ENCODE assay signal across 13 cellular contexts in the genomic region with DNA sequence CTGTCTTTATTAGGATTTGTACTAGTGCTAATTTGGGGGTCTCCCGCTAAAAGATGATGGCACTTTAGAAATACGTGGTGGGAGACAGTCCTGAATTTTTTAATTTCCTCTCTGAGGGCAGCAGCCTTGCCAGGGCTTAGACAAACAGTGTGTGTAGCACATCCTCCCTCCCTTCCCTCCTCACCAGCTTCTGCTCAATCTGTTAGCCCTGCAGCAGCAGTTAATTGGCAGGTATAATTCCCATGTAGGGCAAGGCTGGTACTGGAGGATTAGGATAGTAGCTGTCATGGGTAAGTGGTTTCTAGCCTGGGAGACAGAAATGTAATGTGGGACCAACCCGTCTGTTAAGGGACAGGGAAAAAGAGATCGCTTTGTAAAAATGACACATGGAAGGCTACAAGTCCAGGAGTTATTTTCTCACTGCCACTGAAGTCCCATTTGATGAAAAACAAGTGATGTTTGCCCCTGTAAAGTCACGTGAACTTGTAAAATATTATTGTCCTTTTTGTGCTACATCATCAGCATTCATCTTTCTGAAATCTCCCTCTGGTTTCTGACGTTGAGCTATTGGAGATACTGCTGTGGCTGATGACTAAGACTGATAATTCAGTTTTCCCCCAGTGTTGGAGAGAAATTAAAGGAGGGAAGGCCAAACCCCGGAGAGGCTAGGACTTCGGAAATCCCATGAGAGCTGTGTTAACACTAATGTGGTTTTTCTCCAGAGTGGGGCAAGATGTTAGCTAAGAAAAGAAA. TPM values are rescaled to one million over a fixed set of nuclear protein-coding genes. Genes with fewer than 3 reads are reported as not detected.
DNase-seq lines count a peak whose midpoint lies in the region; ATAC-seq and TF ChIP-seq lines count a peak whose summit lies in the region.
"Had no signal": no experiment of that assay in that cellular context is flagged by ENCODE, and none has a peak within 500 bp of the region (broad histone marks: within the 10 kb centered on the region; RNA-seq: fewer than 3 reads in every experiment).

No MANE protein-coding gene starts in this region.

- H3K79me2 ChIP-seq in HCT116 (ENCODE audit: insufficient read depth, low read length): peaks cover 13% of the 10 kb centered on the region; the same call in 1 of the 2 replicates

- H3K9me3 Mint-ChIP-seq in Caco-2 (ENCODE audit: unreplicated experiment): peaks cover 7% of the 10 kb centered on the region
- H3K9me3 Mint-ChIP-seq in activated naive CD8-positive, alpha-beta T cell treated with anti-CD3 and anti-CD28 coated beads for 36 hours: no peaks in the 10 kb centered on the region

- POLR2A ChIA-PET in Caco-2 (lab: Charles Lee) (no interaction called here), HCT116 (lab: Charles Lee) (no interaction called here)

- H3K27me3 Mint-ChIP-seq in Caco-2 (ENCODE audit: insufficient read depth, unreplicated experiment): no peaks in the 10 kb centered on the region
- H3K27me3 Mint-ChIP-seq in activated naive CD8-positive, alpha-beta T cell treated with anti-CD3 and anti-CD28 coated beads for 36 hours: no peaks in the 10 kb centered on the region

- H3K27ac ChIP-seq in HCT116 (ENCODE audit: low read depth, low read length) (no peak overlapping the region), left lung (peak overlapping the region in 1 of 2 donors; percentile 13)
- H3K27ac ChIP-seq: PC-9 had no signal

- RAD21 ChIA-PET in HCT116 (lab: Charles Lee; ENCODE audit: low non-redundant PET in 1 of 2, low total read pairs in 2 of 2, uncharacterized antibody in 2 of 2, unreplicated experiment in 2 of 2): no interaction called here

- peak overlapping the region; percentile 20 for H3K27ac Mint-ChIP-seq in Caco-2 (ENCODE audit: unreplicated experiment)
- H3K27ac Mint-ChIP-seq in activated naive CD8-positive, alpha-beta T cell treated with anti-CD3 and anti-CD28 coated beads for 36 hours: peak overlapping the region; percentile 4

- intact Hi-C loops in Caco-2 (cut with micrococcal nuclease; ENCODE audit: unreplicated experiment): no loop called here
- intact Hi-C loops in HCT116 (cut with micrococcal nuclease): no loop called here
- intact Hi-C loops in left lung (cut with DNase I): no loop called here

- TF ChIP-seq RAD21 in HCT116 (IDR thresholded peaks at IDR 0.05; ENCODE audit: low read depth): no peak

- no peaks in the 10 kb centered on the region for H3K9me2 ChIP-seq in HCT116 (ENCODE audit: insufficient read depth)

- ATAC-seq in HCT116 (no peak), left lung (peak; percentile 73)

- no peaks in the 10 kb centered on the region for H3K9me3 ChIP-seq in Caco-2
- no peaks in the 10 kb centered on the region for H3K9me3 ChIP-seq in HCT116 (ENCODE audit: control insufficient read depth in 1 of 2, insufficient read depth in 1 of 2, low read depth in 1 of 2, low read length in 2 of 2)
- peaks cover 0 to 1% of the 10 kb centered on the region in 2 donors for H3K9me3 ChIP-seq in left lung

- BruUV-seq in Caco-2 (replicated peaks; lab: Mats Ljungman, UMichigan) (no TSS peak), HCT116 (replicated peaks; lab: Mats Ljungman, UMichigan) (TSS peak; percentile 6)

- H4K20me1 ChIP-seq in HCT116 (ENCODE audit: insufficient read depth): no peaks in the 10 kb centered on the region

- CTCF ChIA-PET in Caco-2 (lab: Charles Lee) (no interaction called here), HCT116 (lab: Charles Lee) (no interaction called here)

- H3K4me1 ChIP-seq in Caco-2: peaks cover 52% of the 10 kb centered on the region
- no peaks in the 10 kb centered on the region for H3K4me1 ChIP-seq in HCT116 (ENCODE audit: control insufficient read depth in 1 of 2, insufficient read depth in 2 of 2, low read length in 2 of 2)
- H3K4me1 ChIP-seq in left lung: no peaks in the 10 kb centered on the region

- H3K27me3 ChIP-seq in Caco-2 (replicated peaks; ENCODE audit: control insufficient read depth, insufficient read depth, low read length) (no peaks in the 10 kb centered on the region), HCT116 (ENCODE audit: insufficient read depth, low read length) (no peaks in the 10 kb centered on the region), left lung (no peaks in the 10 kb centered on the region)

- no peak overlapping the region for H3K4me3 Mint-ChIP-seq in Caco-2 (ENCODE audit: unreplicated experiment)
- H3K4me3 Mint-ChIP-seq in activated naive CD8-positive, alpha-beta T cell treated with anti-CD3 and anti-CD28 coated beads for 36 hours: no peak overlapping the region

- peaks cover 25% of the 10 kb centered on the region for H3K4me1 Mint-ChIP-seq in Caco-2 (ENCODE audit: low read depth, unreplicated experiment)
- H3K4me1 Mint-ChIP-seq in activated naive CD8-positive, alpha-beta T cell treated with anti-CD3 and anti-CD28 coated beads for 36 hours: peaks cover 16% of the 10 kb centered on the region

- TF ChIP-seq CTCF in Caco-2 (IDR thresholded peaks at IDR 0.05; ENCODE audit: insufficient read depth in 1 of 2, low read depth in 1 of 2, low read length in 1 of 2, severe bottlenecking in 1 of 2, unreplicated experiment in 1 of 2): no peak
- TF ChIP-seq CTCF in HCT116 (IDR thresholded peaks at IDR 0.05 in 2 of 3, conservative IDR thresholded peaks at IDR 0.05 in 1 of 3; ENCODE audit: borderline replicate concordance in 1 of 3, insufficient read depth in 1 of 3, low read depth in 2 of 3, low read length in 2 of 3): no peak
- no peak for TF ChIP-seq CTCF in left lung (IDR thresholded peaks at IDR 0.05)

- no peak overlapping the region for H3K9ac ChIP-seq in HCT116 (ENCODE audit: low read length)

- H3K4me2 ChIP-seq in HCT116 (ENCODE audit: low read length): no peak overlapping the region
- H3K4me2 ChIP-seq: PC-9 had no signal

- no peak for TF ChIP-seq POLR2A in HCT116 (IDR thresholded peaks at IDR 0.05; ENCODE audit: borderline replicate concordance, extremely low read depth, insufficient read depth, insufficient read length)

- peaks cover 4% of the 10 kb centered on the region; the same call in 1 of the 2 replicates for H3K36me3 ChIP-seq in Caco-2 (ENCODE audit: control insufficient read depth, insufficient read depth, low read length)
- H3K36me3 ChIP-seq in HCT116 (ENCODE audit: control insufficient read depth in 1 of 2, insufficient read depth in 2 of 2, low read length in 2 of 2): peaks cover 0 to 10% of the 10 kb centered on the region in 2 experiments; a peak in 1 of 4 replicates
- H3K36me3 ChIP-seq in left lung: peaks cover 0 to 61% of the 10 kb centered on the region in 2 donors

- DNase-seq in Caco-2: no peak
- DNase-seq in HCT116 (ENCODE audit: low read depth, low spot score): no peak
- no peak for DNase-seq in activated naive CD8-positive, alpha-beta T cell treated with anti-CD3 and anti-CD28 coated beads for 36 hours
- no peak for DNase-seq in left lung
- DNase-seq in NCI-H146 treated with DMSO at 0.1 percent for 48 hours (lab: John Stamatoyannopoulos, UW; ENCODE audit: unreplicated experiment): no peak
- DNase-seq in GOT3 (lab: John Stamatoyannopoulos, UW): no peak
- no peak for DNase-seq in activated effector memory CD4-positive, alpha-beta T cell treated with anti-CD3 and anti-CD28 coated beads, Interleukin-2, amount 50 U/mL, for 16 hours
- no peak for DNase-seq in NCI-H2107 (lab: John Stamatoyannopoulos, UW)
- DNase-seq: DMS79, midbrain, NCI-H1436 treated with DMSO at 0.1 percent for 48 hours, PC-9, right cardiac atrium had no signal

- H3K4me3 ChIP-seq in Caco-2 (ENCODE audit: low read depth, low read length): no peak overlapping the region
- no peak overlapping the region for H3K4me3 ChIP-seq in HCT116 (replicated peaks in 1 of 2; ENCODE audit: low read depth in 1 of 2, low read length in 2 of 2)
- H3K4me3 ChIP-seq in left lung: no peak overlapping the region
- H3K4me3 ChIP-seq: PC-9 had no signal

- H3K36me3 Mint-ChIP-seq in Caco-2 (ENCODE audit: insufficient read depth, unreplicated experiment): peaks cover 37% of the 10 kb centered on the region
- H3K36me3 Mint-ChIP-seq in activated naive CD8-positive, alpha-beta T cell treated with anti-CD3 and anti-CD28 coated beads for 36 hours: peaks cover 32% of the 10 kb centered on the region

- H2AFZ ChIP-seq in HCT116 (ENCODE audit: low read depth, low read length, poor library complexity, severe bottlenecking): no peak overlapping the region
- H2AFZ ChIP-seq: PC-9 had no signal

TF ChIP-seq in HCT116, 20 proteins besides CTCF, POLR2A, EP300 and RAD21:
- no peak for TF ChIP-seq EZH2phosphoT487 (IDR thresholded peaks at IDR 0.05; ENCODE audit: borderline replicate concordance)
- TF ChIP-seq ZFX (IDR thresholded peaks at IDR 0.05): no peak
- no peak for TF ChIP-seq POLR2AphosphoS5 (IDR thresholded peaks at IDR 0.05; ENCODE audit: low read depth, low read length)
- TF ChIP-seq FOSL1 (IDR thresholded peaks at IDR 0.05; ENCODE audit: low read depth): no peak
- TF ChIP-seq JUND (IDR thresholded peaks at IDR 0.05): no peak
- no peak for TF ChIP-seq SIN3A (IDR thresholded peaks at IDR 0.05; ENCODE audit: low read depth)
- no peak for TF ChIP-seq ELF1 (IDR thresholded peaks at IDR 0.05; ENCODE audit: borderline replicate concordance, low read depth)
- TF ChIP-seq, protein P1, sequence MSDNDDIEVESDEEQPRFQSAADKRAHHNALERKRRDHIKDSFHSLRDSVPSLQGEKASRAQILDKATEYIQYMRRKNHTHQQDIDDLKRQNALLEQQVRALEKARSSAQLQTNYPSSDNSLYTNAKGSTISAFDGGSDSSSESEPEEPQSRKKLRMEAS (IDR thresholded peaks at IDR 0.05): no peak

RNA-seq across cellular contexts. Expression of a gene that starts 40.6 kb away (rescaled TPM):
- 203 and 204 TPM in 2 replicates for total RNA-seq in Caco-2 (2022)
- 55.4 TPM for total RNA-seq in HCT116 (2021; ENCODE audit: unreplicated experiment)
- 42.2 and 51.0 TPM in 2 replicates for polyA plus RNA-seq in HCT116 (2012)
- total RNA-seq in activated naive CD8-positive, alpha-beta T cell treated with anti-CD3 and anti-CD28 coated beads for 36 hours: 10 to 100 TPM; 85.6 to 98.4 TPM
- 10 to 100 TPM; 36.0 to 45.1 TPM for total RNA-seq in left lung
